ENCODE assay signal across 15 cellular contexts in genomic region chr13:46031581-46032263, GRCh38.
"Had no signal": no experiment of that assay in that cellular context is flagged by ENCODE, and none has a peak within 500 bp of the region (broad histone marks: within the 10 kb centered on the region; RNA-seq: fewer than 3 reads in every experiment).

No MANE protein-coding gene starts in this region.

- H3K27ac ChIP-seq: foreskin keratinocyte, hepatocyte, ovary, sigmoid colon, spleen, upper lobe of right lung had no signal

- H3K27me3 ChIP-seq: foreskin keratinocyte, hepatocyte, ovary, sigmoid colon, spleen, upper lobe of right lung had no signal

- H3K4me3 Mint-ChIP-seq: natural killer cell had no signal

- H3K27ac Mint-ChIP-seq: natural killer cell had no signal

- H2AFZ ChIP-seq: hepatocyte had no signal

- H3K36me3 ChIP-seq: ovary had no signal

- H3K9me3 Mint-ChIP-seq: natural killer cell had no signal

- H3K36me3 Mint-ChIP-seq: natural killer cell had no signal

- H3K9me3 ChIP-seq: ovary had no signal

- H3K4me3 ChIP-seq: hepatocyte, lung, ovary, sigmoid colon, spleen, upper lobe of right lung had no signal

- H3K4me1 ChIP-seq: foreskin keratinocyte, sigmoid colon, upper lobe of right lung had no signal

- DNase-seq: activated naive CD4-positive, alpha-beta T cell; anterior cingulate cortex; cortex of kidney; foreskin keratinocyte; left colon; natural killer cell; ovary; sigmoid colon; spleen; stimulated activated naive CD4-positive, alpha-beta T cell; T-helper 1 cell; T1000; upper lobe of right lung had no signal

- H3K4me2 ChIP-seq: hepatocyte had no signal

- ATAC-seq: foreskin keratinocyte, left colon, natural killer cell, upper lobe of right lung had no signal
